2 cellular contexts compared by ENCODE assay signal in genomic region chr15:76313175-76313567, GRCh38.
TF ChIP-seq lines count a peak whose summit lies in the region.

No MANE protein-coding gene starts in this region.

TF ChIP-seq in HEK293, 187 proteins besides CTCF, POLR2A, EP300 and RAD21:
- TF ChIP-seq, protein P1, sequence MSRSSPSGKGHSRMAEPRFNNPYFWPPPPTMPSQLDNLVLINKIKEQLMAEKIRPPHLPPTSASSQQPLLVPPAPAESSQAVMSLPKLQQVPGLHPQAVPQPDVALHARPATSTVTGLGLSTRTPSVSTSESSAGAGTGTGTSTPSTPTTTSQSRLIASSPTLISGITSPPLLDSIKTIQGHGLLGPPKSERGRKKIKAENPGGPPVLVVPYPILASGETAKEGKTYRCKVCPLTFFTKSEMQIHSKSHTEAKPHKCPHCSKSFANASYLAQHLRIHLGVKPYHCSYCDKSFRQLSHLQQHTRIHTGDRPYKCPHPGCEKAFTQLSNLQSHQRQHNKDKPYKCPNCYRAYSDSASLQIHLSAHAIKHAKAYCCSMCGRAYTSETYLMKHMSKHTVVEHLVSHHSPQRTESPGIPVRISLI (tag by site-specific recombination; IDR thresholded peaks at IDR 0.05): peak; percentile 43; the same call in 1 of the 2 replicates

TF ChIP-seq in liver, 16 proteins besides CTCF, POLR2A, EP300 and RAD21:
- TF ChIP-seq JUND (IDR thresholded peaks at IDR 0.05): peak in 1 of 2 donors; percentile 7
